Comparison of ENCODE assay signal across 10 cellular contexts in genomic region chr2:69773201-69773600, GRCh38. TPM values are rescaled to one million over a fixed set of nuclear protein-coding genes. Genes with fewer than 3 reads are reported as not detected.
A peak's percentile ranks its signal among the peaks of the same experiment; 100 is the strongest.
DNase-seq lines count a peak whose midpoint lies in the region; ATAC-seq, FAIRE-seq and TF ChIP-seq lines count a peak whose summit lies in the region.
"Had no signal": no experiment of that assay in that cellular context is flagged by ENCODE, and none has a peak within 500 bp of the region (broad histone marks: within the 10 kb centered on the region; RNA-seq: fewer than 3 reads in every experiment).

No MANE protein-coding gene starts in this region.

- H3K27me3 Mint-ChIP-seq in T-helper 2 cell treated with Interferon-gamma antibody and Interleukin-4, amounts not matched to agents 5 μg/mL and 100 μg/mL, for 36 hours (ENCODE audit: low read depth) = no peaks in the 10 kb centered on the region

- no peak for FAIRE-seq in HepG2 (lab: Jason Lieb, UNC)

- H3K9me3 Mint-ChIP-seq in T-helper 2 cell treated with Interferon-gamma antibody and Interleukin-4, amounts not matched to agents 5 μg/mL and 100 μg/mL, for 36 hours = peaks cover 17% of the 10 kb centered on the region
- H3K9me3 Mint-ChIP-seq: mesothelial cell of epicardium had no signal

- ATAC-seq in SK-N-SH treated with all-trans-retinoic acid at 6 μM for 48 hours (peak; percentile 66), HepG2 (no peak)

- 0 out of 2 replicates have a peak, but pooled peaks cover 2% of the 10 kb centered on the region for H4K20me1 ChIP-seq in HepG2 (ENCODE audit: insufficient read depth, low read length)

- in situ Hi-C loops in HepG2 (cut with HindIII; ENCODE audit: extremely low pct_ligation_motif_present, low pct_unique_long_range_greater_than_20kb) = no loop called here

- TF ChIP-seq CTCF in HepG2 (CRISPR knock-in tag; IDR thresholded peaks at IDR 0.05) = no peak
- TF ChIP-seq CTCF in GM20000 (IDR thresholded peaks at IDR 0.05; ENCODE audit: extremely low read depth, missing control alignments) = no peak

- peaks cover 31% of the 10 kb centered on the region for H3K36me3 Mint-ChIP-seq in T-helper 2 cell treated with Interferon-gamma antibody and Interleukin-4, amounts not matched to agents 5 μg/mL and 100 μg/mL, for 36 hours (ENCODE audit: low read depth)

- H3K4me1 ChIP-seq in HepG2 (ENCODE audit: insufficient read depth, low read length) = peaks cover 48% of the 10 kb centered on the region

- H3K9ac ChIP-seq in HepG2 (ENCODE audit: insufficient read depth, low read depth, low read length) = no peak overlapping the region

- TF ChIP-seq RAD21 in HepG2 (CRISPR knock-in tag; IDR thresholded peaks at IDR 0.05) = no peak

- CTCF ChIA-PET in HepG2 (lab: Yijun Ruan, JAX; ENCODE audit: low intra/inter-chr PET ratio, low total read pairs) = no interaction called here

- POLR2A ChIA-PET in HepG2 (lab: Yijun Ruan, JAX) = interaction anchor here (2.0 to 3.2 kb wide), 2 partner anchors 8 to 32 kb away, joined by 9 to 15 read pairs; partner anchors contain the start of gene ANXA4

- no peak overlapping the region for H3K4me2 ChIP-seq in HepG2 (ENCODE audit: low read depth, low read length)

- peaks cover 53% of the 10 kb centered on the region for H3K4me1 Mint-ChIP-seq in T-helper 2 cell treated with Interferon-gamma antibody and Interleukin-4, amounts not matched to agents 5 μg/mL and 100 μg/mL, for 36 hours (ENCODE audit: low read depth)

- H3K4me3 Mint-ChIP-seq in T-helper 2 cell treated with Interferon-gamma antibody and Interleukin-4, amounts not matched to agents 5 μg/mL and 100 μg/mL, for 36 hours = peak overlapping the region; percentile 16
- H3K4me3 Mint-ChIP-seq: mesothelial cell of epicardium had no signal

- no peak overlapping the region for H3K4me3 ChIP-seq in skin epidermis
- no peak overlapping the region for H3K4me3 ChIP-seq in HepG2 (replicated peaks in 1 of 3; ENCODE audit: insufficient read depth in 1 of 3, low read depth in 2 of 3, low read length in 3 of 3)

- no peak overlapping the region for H2AFZ ChIP-seq in HepG2 (ENCODE audit: low read length)

- no peak for TF ChIP-seq POLR2A in HepG2 (IDR thresholded peaks at IDR 0.05; ENCODE audit: insufficient read depth in 1 of 2, low read depth in 2 of 2, low read length in 2 of 2)

- H3K36me3 ChIP-seq in HepG2 (replicated peaks in 1 of 2; ENCODE audit: control insufficient read depth in 1 of 2, insufficient read depth in 2 of 2, low read length in 2 of 2) = peaks cover 4 to 8% of the 10 kb centered on the region in 2 experiments; a peak in 4 of 5 replicates

- BruUV-seq in HepG2 (replicated peaks; lab: Mats Ljungman, UMichigan) = no TSS peak

- peak overlapping the region; percentile 39 for H3K27ac ChIP-seq in epithelial cell of prostate
- H3K27ac ChIP-seq in skin epidermis = peak overlapping the region in 11 of 21 experiments; percentile 25 to 74 (median 51)
- no peak overlapping the region for H3K27ac ChIP-seq in HepG2 (ENCODE audit: extremely low read length, insufficient read depth, low read length)

- intact Hi-C loops in HepG2 (cut with micrococcal nuclease; ENCODE audit: unreplicated experiment) = no loop called here

- peak; percentile 40 for DNase-seq in T-helper 2 cell treated with Interferon-gamma antibody and Interleukin-4, amounts not matched to agents 5 μg/mL and 100 μg/mL, for 36 hours (ENCODE audit: low spot score)
- DNase-seq in T-helper 2 cell (no peak), epithelial cell of prostate (ENCODE audit: low read depth, low spot score) (no peak), NCI-H2196 (lab: John Stamatoyannopoulos, UW; ENCODE audit: unreplicated experiment) (no peak), HepG2 (ENCODE audit: low spot score) (no peak), GM20000 (ENCODE audit: low spot score) (no peak)
- DNase-seq: NCI-H2029 treated with DMSO at 0.1 percent for 48 hours had no signal

- peaks cover 4% of the 10 kb centered on the region; the same call in 1 of the 2 replicates for H3K9me3 ChIP-seq in HepG2 (ENCODE audit: low read length)

- peaks cover 28% of the 10 kb centered on the region for H3K79me2 ChIP-seq in HepG2 (ENCODE audit: insufficient read depth, low read length)

- no peaks in the 10 kb centered on the region for H3K27me3 ChIP-seq in HepG2 (ENCODE audit: control insufficient read depth in 1 of 2, insufficient read depth in 2 of 2, low read length in 2 of 2)

- TF ChIP-seq EP300 in HepG2 (IDR thresholded peaks at IDR 0.05; ENCODE audit: low read depth in 2 of 2, low read length in 2 of 2) (no peak), HepG2 (CRISPR knock-in tag; IDR thresholded peaks at IDR 0.05; ENCODE audit: borderline replicate concordance) (no peak)

- peak overlapping the region; percentile 64 for H3K27ac Mint-ChIP-seq in T-helper 2 cell treated with Interferon-gamma antibody and Interleukin-4, amounts not matched to agents 5 μg/mL and 100 μg/mL, for 36 hours
- H3K27ac Mint-ChIP-seq: mesothelial cell of epicardium had no signal

TF ChIP-seq in HepG2, 621 proteins besides CTCF, POLR2A, EP300 and RAD21 (continues in another document):
- no peak for TF ChIP-seq ZNF772 (CRISPR knock-in tag; IDR thresholded peaks at IDR 0.05)
- TF ChIP-seq KLF9 (CRISPR knock-in tag; IDR thresholded peaks at IDR 0.05; ENCODE audit: low read depth) = no peak

RNA-seq across cellular contexts. Expression of gene ANXA4, which starts 31.3 kb away (rescaled TPM):
- 155 and 237 TPM in 2 replicates for total RNA-seq in HepG2 (2016; rRNA removed; fragmentation: Illumina TruSeq; extraction: Trizol)
- 17.9 and 22.8 TPM in 2 replicates for total RNA-seq in HepG2 (2016; cell fraction: cytosol; rRNA removed; fragmentation: Illumina TruSeq; extraction: Trizol; ENCODE audit: low read depth)
- 161 and 233 TPM in 2 replicates for total RNA-seq in HepG2 (2016; cell fraction: insoluble cytoplasmic fraction; rRNA removed; fragmentation: Illumina TruSeq; extraction: Trizol)
- total RNA-seq in HepG2 (2016; cell fraction: membrane; rRNA removed; fragmentation: Illumina TruSeq; extraction: Trizol) = 40.1 and 41.9 TPM in 2 replicates
- 65.6 and 74.7 TPM in 2 replicates for total RNA-seq in HepG2 (2016; cell fraction: nucleus; rRNA removed; fragmentation: Illumina TruSeq; extraction: Trizol)
- polyA plus RNA-seq in HepG2 (2011; rRNA removed) = 147 and 168 TPM in 2 replicates
- 87.5 and 190 TPM in 2 replicates for polyA plus RNA-seq in HepG2 (2011; cell fraction: cytosol; rRNA removed)
- 143 and 171 TPM in 2 replicates for polyA plus RNA-seq in HepG2 (2011; cell fraction: nucleus; rRNA removed)
- 61.9 and 99.0 TPM in 2 replicates for polyA plus RNA-seq in HepG2 (2012)
- 31.6 and 32.5 TPM in 2 replicates for polyA plus RNA-seq in HepG2 (2016; cell fraction: cytosol; fragmentation: Illumina TruSeq; extraction: Trizol; ENCODE audit: low read depth)
- polyA plus RNA-seq in HepG2 (2016; cell fraction: insoluble cytoplasmic fraction; fragmentation: Illumina TruSeq; extraction: Trizol; ENCODE audit: low read depth) = 346 and 367 TPM in 2 replicates
- polyA plus RNA-seq in HepG2 (2016; cell fraction: membrane; fragmentation: Illumina TruSeq; extraction: Trizol; ENCODE audit: low read depth) = 39.4 and 42.7 TPM in 2 replicates
- polyA plus RNA-seq in HepG2 (2016; cell fraction: nucleus; fragmentation: Illumina TruSeq; extraction: Trizol; ENCODE audit: insufficient read depth, low read depth) = 146 and 162 TPM in 2 replicates
- polyA minus RNA-seq in HepG2 (2011; rRNA and poly(A)+ RNA removed; ENCODE audit: low replicate concordance) = 48.3 and 195 TPM in 2 replicates
- 90.7 and 108 TPM in 2 replicates for polyA minus RNA-seq in HepG2 (2011; cell fraction: cytosol; rRNA and poly(A)+ RNA removed)
- polyA minus RNA-seq in HepG2 (2011; cell fraction: nucleus; rRNA and poly(A)+ RNA removed) = 70.5 and 74.0 TPM in 2 replicates

RNA-seq across cellular contexts. Expression of gene GMCL1, which starts 56.3 kb away (rescaled TPM):
- total RNA-seq in HepG2 (2016; rRNA removed; fragmentation: Illumina TruSeq; extraction: Trizol) = 18.7 and 24.0 TPM in 2 replicates
- 4.9 and 5.0 TPM in 2 replicates for total RNA-seq in HepG2 (2016; cell fraction: cytosol; rRNA removed; fragmentation: Illumina TruSeq; extraction: Trizol; ENCODE audit: low read depth)
- 19.7 and 21.7 TPM in 2 replicates for total RNA-seq in HepG2 (2016; cell fraction: insoluble cytoplasmic fraction; rRNA removed; fragmentation: Illumina TruSeq; extraction: Trizol)
- 16.6 and 19.2 TPM in 2 replicates for total RNA-seq in HepG2 (2016; cell fraction: membrane; rRNA removed; fragmentation: Illumina TruSeq; extraction: Trizol)
- 19.6 and 26.0 TPM in 2 replicates for total RNA-seq in HepG2 (2016; cell fraction: nucleus; rRNA removed; fragmentation: Illumina TruSeq; extraction: Trizol)
- polyA plus RNA-seq in HepG2 (2011; rRNA removed) = 13.3 and 24.0 TPM in 2 replicates
- polyA plus RNA-seq in HepG2 (2011; cell fraction: cytosol; rRNA removed) = 6.6 and 11.0 TPM in 2 replicates
- 6.5 and 10.4 TPM in 2 replicates for polyA plus RNA-seq in HepG2 (2011; cell fraction: nucleus; rRNA removed)
- polyA plus RNA-seq in HepG2 (2012) = 13.2 and 20.8 TPM in 2 replicates
- 3.7 and 4.0 TPM in 2 replicates for polyA plus RNA-seq in HepG2 (2016; cell fraction: cytosol; fragmentation: Illumina TruSeq; extraction: Trizol; ENCODE audit: low read depth)
- 28.8 and 30.2 TPM in 2 replicates for polyA plus RNA-seq in HepG2 (2016; cell fraction: insoluble cytoplasmic fraction; fragmentation: Illumina TruSeq; extraction: Trizol; ENCODE audit: low read depth)
- 15.5 and 15.6 TPM in 2 replicates for polyA plus RNA-seq in HepG2 (2016; cell fraction: membrane; fragmentation: Illumina TruSeq; extraction: Trizol; ENCODE audit: low read depth)
- 30.9 and 40.5 TPM in 2 replicates for polyA plus RNA-seq in HepG2 (2016; cell fraction: nucleus; fragmentation: Illumina TruSeq; extraction: Trizol; ENCODE audit: insufficient read depth, low read depth)
- polyA minus RNA-seq in HepG2 (2011; rRNA and poly(A)+ RNA removed; ENCODE audit: low replicate concordance) = 3.9 and 9.7 TPM in 2 replicates
- polyA minus RNA-seq in HepG2 (2011; cell fraction: cytosol; rRNA and poly(A)+ RNA removed) = 10.1 and 12.1 TPM in 2 replicates
- polyA minus RNA-seq in HepG2 (2011; cell fraction: nucleus; rRNA and poly(A)+ RNA removed) = 15.8 and 18.9 TPM in 2 replicates
